ENCODE assay signal across 28 cellular contexts in the genomic region with DNA sequence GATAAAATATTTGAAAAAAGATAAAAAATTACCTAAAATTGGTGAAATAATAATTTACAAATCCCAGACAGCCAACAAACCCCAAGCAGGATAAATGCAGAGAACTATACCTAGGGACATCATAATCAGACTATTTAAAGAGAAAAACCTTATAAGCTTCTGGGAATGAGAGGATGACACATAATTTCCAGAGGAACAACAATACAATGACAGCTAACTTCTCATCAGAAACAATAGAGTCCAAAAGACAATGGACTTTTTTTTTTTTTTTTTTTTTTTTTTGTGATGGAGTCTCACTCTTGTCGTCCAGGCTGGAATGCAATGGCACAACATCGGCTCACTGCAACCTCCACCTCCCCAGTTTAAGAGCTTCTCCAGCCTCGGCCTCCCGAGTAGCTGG.
"Had no signal": no experiment of that assay in that cellular context is flagged by ENCODE, and none has a peak within 500 bp of the region (broad histone marks: within the 10 kb centered on the region; RNA-seq: fewer than 3 reads in every experiment).

No MANE protein-coding gene starts in this region.

- ATAC-seq: left colon; mucosa of descending colon; naive thymus-derived CD4-positive, alpha-beta T cell; natural killer cell treated with Interleukin-12 subunit alpha and Interleukin-12 subunit beta and Interleukin-15 and Interleukin-18, amount 100 ng/mL, for 72 hours; pancreas; right cardiac atrium; stimulated activated memory B cell treated with anti-CD40 and anti-IgM and Interleukin-4, amounts not matched to agents 10 μg/mL and 1 μg/mL and 100 μg/mL, for 72 hours; stimulated activated naive CD8-positive, alpha-beta T cell treated with anti-CD3 and anti-CD28 coated beads, Interleukin-15, amount 100 ng/mL, for 72 hours had no signal

- H3K9me3 ChIP-seq: pancreas, prostate gland, sigmoid colon, uterus had no signal

- H3K36me3 ChIP-seq: prostate gland, uterus had no signal

- H3K4me1 ChIP-seq: left ventricle myocardium inferior, pancreas, prostate gland, spleen, tibial nerve, uterus had no signal

- FAIRE-seq: islet of Langerhans, kidney, pancreas, small intestine had no signal

- DNase-seq: hypothalamus; immature natural killer cell; kidney; left colon; left ventricle myocardium inferior; midbrain; mucosa of descending colon; naive thymus-derived CD4-positive, alpha-beta T cell; nucleus accumbens; pancreas; posterior cingulate gyrus; retina; right cardiac atrium; sigmoid colon; small intestine; spleen; stimulated activated CD4-positive, alpha-beta T cell treated with anti-CD3 and anti-CD28 coated beads, Interleukin-4, amount 100 ng/mL, for 4 hours; stimulated activated CD8-positive, alpha-beta memory T cell treated with anti-CD3 and anti-CD28 coated beads, Interleukin-4, amount 100 ng/mL, for 48 hours; stimulated activated naive CD4-positive, alpha-beta T cell treated with Interleukin-2 at 50 U/mL for 16 hours; stimulated activated naive CD8-positive, alpha-beta T cell treated with anti-CD3 and anti-CD28 coated beads, Interleukin-15, amount 100 ng/mL, for 72 hours; substantia nigra; uterus had no signal

- H3K27me3 ChIP-seq: pancreas, sigmoid colon, spleen, tibial nerve, uterus had no signal

- H3K4me3 ChIP-seq: left ventricle myocardium inferior, lung, mucosa of descending colon, pancreas, prostate gland, sigmoid colon, spleen, tibial nerve, uterus had no signal

- H3K27ac ChIP-seq: left ventricle myocardium inferior, pancreas, prostate gland, sigmoid colon, spleen, tibial nerve, uterus had no signal
